Comparison of ENCODE assay signal across 8 cellular contexts in the genomic region with DNA sequence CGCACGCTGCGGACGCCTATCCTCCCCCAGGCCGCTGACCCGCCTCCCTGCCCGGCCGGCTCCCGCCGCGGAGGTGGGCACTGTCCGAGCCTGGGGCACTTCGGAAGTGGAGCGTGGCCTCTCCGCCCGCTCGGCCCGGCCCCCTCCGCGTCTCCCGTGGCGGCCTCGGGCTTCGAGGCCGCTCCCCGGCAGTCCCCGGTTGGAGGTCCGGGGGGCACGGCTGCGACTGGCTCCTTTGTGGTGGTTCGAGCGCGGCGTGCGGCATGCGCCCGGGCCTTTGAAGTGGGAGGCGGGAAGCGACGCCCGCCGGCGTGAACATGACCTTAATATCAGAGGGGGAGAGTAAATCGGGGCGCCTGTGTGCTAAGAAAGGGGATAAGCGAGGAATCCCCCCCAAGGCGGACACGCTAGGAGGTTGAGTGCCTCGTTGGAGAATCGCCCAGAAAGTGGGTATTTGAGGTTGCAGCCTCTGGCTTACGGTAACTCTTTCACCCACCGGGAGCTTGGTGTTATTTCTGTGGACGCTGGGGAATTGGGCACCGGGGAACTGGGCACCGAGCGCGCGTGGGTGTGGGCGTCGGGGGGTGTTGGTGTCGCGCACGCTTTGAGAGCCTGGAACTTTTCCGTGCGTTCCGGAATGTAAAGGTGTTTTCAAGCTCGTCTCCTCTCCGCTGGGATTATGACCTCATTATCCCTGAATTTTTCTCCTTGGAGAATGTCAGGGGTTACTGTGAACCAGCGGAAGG. TPM values are rescaled to one million over a fixed set of nuclear protein-coding genes. Genes with fewer than 3 reads are reported as not detected.
DNase-seq lines count a peak whose midpoint lies in the region; ATAC-seq, FAIRE-seq and TF ChIP-seq lines count a peak whose summit lies in the region.

No MANE protein-coding gene starts in this region.

- FAIRE-seq in bronchial epithelial cell (lab: Jason Lieb, UNC): no peak

- peak overlapping the region; percentile 100 for H3K4me3 ChIP-seq in bronchial epithelial cell (ENCODE audit: low read depth, low read length)

- TF ChIP-seq CTCF in bronchial epithelial cell (IDR thresholded peaks at IDR 0.05; ENCODE audit: insufficient read depth, low read length, severe bottlenecking): no peak

- ATAC-seq in GM19372 (IDR thresholded peaks at IDR 0.05; ENCODE audit: low read depth, unreplicated experiment) (peak; percentile 28), HG03442 (IDR thresholded peaks at IDR 0.05; ENCODE audit: unreplicated experiment) (peak; percentile 29)

- no peaks in the 10 kb centered on the region for H3K27me3 ChIP-seq in bronchial epithelial cell (ENCODE audit: control insufficient read depth, insufficient read depth, low read length)

- DNase-seq in AG20443 (ENCODE audit: low spot score) (peak; percentile 20), T-helper 9 cell (peak; percentile 29), bronchial epithelial cell (ENCODE audit: low read depth) (peak; percentile 23), left kidney (ENCODE audit: low read depth, low spot score) (peak; percentile 67), pons (ENCODE audit: low spot score) (no peak)
- DNase-seq in stimulated activated CD8-positive, alpha-beta memory T cell treated with anti-CD3 and anti-CD28 coated beads, Interleukin-12 subunit alpha, Interleukin-12 subunit beta, amount 100 ng/mL, for 4 hours (ENCODE audit: low read depth): peak; percentile 22

- no peaks in the 10 kb centered on the region for H3K36me3 ChIP-seq in bronchial epithelial cell (ENCODE audit: control insufficient read depth, insufficient read depth, low read length)

RNA-seq across cellular contexts. Expression of a gene that starts 0.6 kb away (rescaled TPM):
- total RNA-seq in bronchial epithelial cell: 6.1 and 7.4 TPM in 2 replicates

RNA-seq across cellular contexts. Expression of a gene that starts 41.1 kb away (rescaled TPM):
- 6.3 and 6.8 TPM in 2 replicates for total RNA-seq in bronchial epithelial cell

RNA-seq across cellular contexts. Expression of a gene that starts 41.1 kb away (rescaled TPM):
- total RNA-seq in bronchial epithelial cell: 21.4 and 21.6 TPM in 2 replicates

RNA-seq across cellular contexts. Expression of a gene that starts 41.4 kb away (rescaled TPM):
- 0.79 and 1.3 TPM in 2 replicates for total RNA-seq in bronchial epithelial cell
